In genomic region chr2:74958277-74959105, GRCh38 we compare ENCODE assay signal across 1 cellular context.
TF ChIP-seq lines count a peak whose summit lies in the region.

Gene POLE4, plus strand, starts transcription at chr2:74958643. Its CDS starts 37 bp downstream, at chr2:74958680.

TF ChIP-seq in A549, 52 proteins besides CTCF, POLR2A, EP300 and RAD21 (continued from another document):
- TF ChIP-seq BCL3 (IDR thresholded peaks at IDR 0.05) (peak; percentile 99), ZC3H11A (IDR thresholded peaks at IDR 0.05) (no peak), MAX (IDR thresholded peaks at IDR 0.05) (peak; percentile 95), NFE2L2 (conservative IDR thresholded peaks at IDR 0.05; ENCODE audit: low read length) (no peak), BHLHE40 (IDR thresholded peaks at IDR 0.05; ENCODE audit: low read depth, low read length) (peak; percentile 78), MYC (IDR thresholded peaks at IDR 0.05; ENCODE audit: borderline replicate concordance, low read length) (peak; percentile 97), EHF (CRISPR knock-in tag; IDR thresholded peaks at IDR 0.05) (peak; percentile 82; the same call in 1 of the 2 replicates), HMGXB4 (CRISPR knock-in tag; IDR thresholded peaks at IDR 0.05; ENCODE audit: borderline replicate concordance) (no peak; the same call in 1 of the 2 replicates), PHF8 (IDR thresholded peaks at IDR 0.05; ENCODE audit: borderline replicate concordance, low read depth) (peak; percentile 100), FOSB (CRISPR knock-in tag; IDR thresholded peaks at IDR 0.05) (no peak), HOXB13 (CRISPR knock-in tag; IDR thresholded peaks at IDR 0.05; ENCODE audit: low read depth) (peak; percentile 95), TFCP2L1 (CRISPR knock-in tag; IDR thresholded peaks at IDR 0.05) (peak; percentile 77; the same call in 1 of the 2 replicates), CHD2 (IDR thresholded peaks at IDR 0.05; ENCODE audit: low read length, partially characterized antibody) (no peak)
